In genomic region chr15:95284933-95285401, GRCh38 we compare ENCODE assay signal across 10 cellular contexts.
DNase-seq lines count a peak whose midpoint lies in the region; ATAC-seq and TF ChIP-seq lines count a peak whose summit lies in the region.
"Had no signal": no experiment of that assay in that cellular context is flagged by ENCODE, and none has a peak within 500 bp of the region (broad histone marks: within the 10 kb centered on the region; RNA-seq: fewer than 3 reads in every experiment).

No MANE protein-coding gene starts in this region.

- H4K20me1 ChIP-seq in KMS-11 (ENCODE audit: insufficient read depth) (no peaks in the 10 kb centered on the region), neural cell (ENCODE audit: insufficient read depth) (no peaks in the 10 kb centered on the region)

- no peaks in the 10 kb centered on the region for H3K9me3 ChIP-seq in neural cell (ENCODE audit: low read length)
- H3K9me3 ChIP-seq: testis had no signal

- no peak overlapping the region for H3K4me3 ChIP-seq in GM06990 (replicated peaks; ENCODE audit: low read depth, low read length)
- H3K4me3 ChIP-seq in KMS-11 (IDR thresholded peaks at IDR 0.05; ENCODE audit: insufficient read depth, low read depth, low read length): no peak overlapping the region
- no peak overlapping the region for H3K4me3 ChIP-seq in brain microvascular endothelial cell (ENCODE audit: low read depth, low read length)
- no peak overlapping the region for H3K4me3 ChIP-seq in neural cell (ENCODE audit: low read length)
- H3K4me3 ChIP-seq: testis had no signal

- DNase-seq in GM06990 (ENCODE audit: extremely low read depth, insufficient read length): peak; percentile 24
- DNase-seq in brain microvascular endothelial cell: no peak
- no peak for DNase-seq in COR-L47 (lab: John Stamatoyannopoulos, UW)
- no peak for DNase-seq in NCI-H226
- no peak for DNase-seq in stimulated activated naive CD4-positive, alpha-beta T cell treated with Interleukin-2 at 50 U/mL for 16 hours (lab: John Stamatoyannopoulos, UW)
- DNase-seq: testis had no signal

- H3K4me1 ChIP-seq in KMS-11 (ENCODE audit: low read depth, poor library complexity, severe bottlenecking): peaks cover 85% of the 10 kb centered on the region

- H3K27me3 ChIP-seq in GM06990 (replicated peaks; ENCODE audit: control insufficient read depth, insufficient read depth, low read length) (no peaks in the 10 kb centered on the region), KMS-11 (ENCODE audit: insufficient read depth, low read depth) (no peaks in the 10 kb centered on the region), brain microvascular endothelial cell (replicated peaks) (no peaks in the 10 kb centered on the region), neural cell (ENCODE audit: insufficient read depth, low read depth, low read length) (peaks cover 97% of the 10 kb centered on the region)
- H3K27me3 ChIP-seq: testis had no signal

- H3K27ac ChIP-seq in KMS-11: peak overlapping the region; percentile 99
- no peak overlapping the region for H3K27ac ChIP-seq in brain microvascular endothelial cell
- no peak overlapping the region for H3K27ac ChIP-seq in neural cell (ENCODE audit: low read length)

- H3K9me2 ChIP-seq in neural cell (ENCODE audit: insufficient read depth, low read length): no peaks in the 10 kb centered on the region

- no peaks in the 10 kb centered on the region for H3K36me3 ChIP-seq in GM06990 (ENCODE audit: control insufficient read depth, insufficient read depth, low read length)
- H3K36me3 ChIP-seq in KMS-11 (ENCODE audit: insufficient read depth): no peaks in the 10 kb centered on the region
- no peaks in the 10 kb centered on the region for H3K36me3 ChIP-seq in brain microvascular endothelial cell (replicated peaks)
- H3K36me3 ChIP-seq in neural cell (ENCODE audit: insufficient read depth, low read length): no peaks in the 10 kb centered on the region

- no peaks in the 10 kb centered on the region for H3F3A ChIP-seq in neural cell (ENCODE audit: insufficient read depth, low read length, poor library complexity, severe bottlenecking)

- ATAC-seq in HG02885 (IDR thresholded peaks at IDR 0.05; ENCODE audit: poor library complexity, unreplicated experiment): no peak
- ATAC-seq: naive thymus-derived CD4-positive, alpha-beta T cell had no signal

- in situ Hi-C loops in brain microvascular endothelial cell (cut with HindIII; ENCODE audit: low pct_ligation_motif_present, low sequenced_read_pairs): loop anchor here (25.0 kb wide), 2 partner anchors 752 to 1052 kb away; partner anchors contain the start of gene NR2F2

- H3K9ac ChIP-seq in KMS-11 (peak overlapping the region; percentile 85), neural cell (ENCODE audit: low read length) (no peak overlapping the region)

- H2AFZ ChIP-seq in KMS-11 (ENCODE audit: low read depth) (no peak overlapping the region; the same call in 1 of the 2 replicates), neural cell (ENCODE audit: low read depth, low read length) (no peak overlapping the region)

- H3K4me2 ChIP-seq in KMS-11: peak overlapping the region; percentile 99
- H3K4me2 ChIP-seq in neural cell (ENCODE audit: low read length): no peak overlapping the region

- H3K79me2 ChIP-seq in KMS-11 (ENCODE audit: insufficient read depth, low read depth) (no peaks in the 10 kb centered on the region), neural cell (replicated peaks; ENCODE audit: insufficient read depth, low read length) (no peaks in the 10 kb centered on the region)

- TF ChIP-seq CTCF in GM06990 (IDR thresholded peaks at IDR 0.05; ENCODE audit: insufficient read depth, low read length, poor library complexity, severe bottlenecking) (no peak), KMS-11 (conservative IDR thresholded peaks at IDR 0.05; ENCODE audit: low read depth, low read length) (no peak), brain microvascular endothelial cell (IDR thresholded peaks at IDR 0.05; ENCODE audit: low read depth, low read length, missing control alignments) (peak; percentile 30), neural cell (IDR thresholded peaks at IDR 0.05; ENCODE audit: poor library complexity, severe bottlenecking) (no peak)

- no peak for TF ChIP-seq EP300 in neural cell (conservative IDR thresholded peaks at IDR 0.05; ENCODE audit: poor library complexity, severe bottlenecking)

- TF ChIP-seq RAD21 in neural cell (conservative IDR thresholded peaks at IDR 0.05): no peak

TF ChIP-seq in neural cell, 6 proteins besides CTCF, POLR2A, EP300 and RAD21:
- TF ChIP-seq MXI1 (conservative IDR thresholded peaks at IDR 0.05; ENCODE audit: poor library complexity, severe bottlenecking) (no peak), TAF1 (IDR thresholded peaks at IDR 0.05; ENCODE audit: low read depth) (no peak), POLR2AphosphoS5 (IDR thresholded peaks at IDR 0.05) (no peak), EZH2 (IDR thresholded peaks at IDR 0.05; ENCODE audit: borderline replicate concordance, insufficient read depth, low read length, poor library complexity, severe bottlenecking) (no peak), SMC3 (conservative IDR thresholded peaks at IDR 0.05; ENCODE audit: poor library complexity) (peak; percentile 12)
- TF ChIP-seq, protein P1, sequence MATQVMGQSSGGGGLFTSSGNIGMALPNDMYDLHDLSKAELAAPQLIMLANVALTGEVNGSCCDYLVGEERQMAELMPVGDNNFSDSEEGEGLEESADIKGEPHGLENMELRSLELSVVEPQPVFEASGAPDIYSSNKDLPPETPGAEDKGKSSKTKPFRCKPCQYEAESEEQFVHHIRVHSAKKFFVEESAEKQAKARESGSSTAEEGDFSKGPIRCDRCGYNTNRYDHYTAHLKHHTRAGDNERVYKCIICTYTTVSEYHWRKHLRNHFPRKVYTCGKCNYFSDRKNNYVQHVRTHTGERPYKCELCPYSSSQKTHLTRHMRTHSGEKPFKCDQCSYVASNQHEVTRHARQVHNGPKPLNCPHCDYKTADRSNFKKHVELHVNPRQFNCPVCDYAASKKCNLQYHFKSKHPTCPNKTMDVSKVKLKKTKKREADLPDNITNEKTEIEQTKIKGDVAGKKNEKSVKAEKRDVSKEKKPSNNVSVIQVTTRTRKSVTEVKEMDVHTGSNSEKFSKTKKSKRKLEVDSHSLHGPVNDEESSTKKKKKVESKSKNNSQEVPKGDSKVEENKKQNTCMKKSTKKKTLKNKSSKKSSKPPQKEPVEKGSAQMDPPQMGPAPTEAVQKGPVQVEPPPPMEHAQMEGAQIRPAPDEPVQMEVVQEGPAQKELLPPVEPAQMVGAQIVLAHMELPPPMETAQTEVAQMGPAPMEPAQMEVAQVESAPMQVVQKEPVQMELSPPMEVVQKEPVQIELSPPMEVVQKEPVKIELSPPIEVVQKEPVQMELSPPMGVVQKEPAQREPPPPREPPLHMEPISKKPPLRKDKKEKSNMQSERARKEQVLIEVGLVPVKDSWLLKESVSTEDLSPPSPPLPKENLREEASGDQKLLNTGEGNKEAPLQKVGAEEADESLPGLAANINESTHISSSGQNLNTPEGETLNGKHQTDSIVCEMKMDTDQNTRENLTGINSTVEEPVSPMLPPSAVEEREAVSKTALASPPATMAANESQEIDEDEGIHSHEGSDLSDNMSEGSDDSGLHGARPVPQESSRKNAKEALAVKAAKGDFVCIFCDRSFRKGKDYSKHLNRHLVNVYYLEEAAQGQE (IDR thresholded peaks at IDR 0.05; ENCODE audit: borderline replicate concordance): no peak
